In the genomic region with DNA sequence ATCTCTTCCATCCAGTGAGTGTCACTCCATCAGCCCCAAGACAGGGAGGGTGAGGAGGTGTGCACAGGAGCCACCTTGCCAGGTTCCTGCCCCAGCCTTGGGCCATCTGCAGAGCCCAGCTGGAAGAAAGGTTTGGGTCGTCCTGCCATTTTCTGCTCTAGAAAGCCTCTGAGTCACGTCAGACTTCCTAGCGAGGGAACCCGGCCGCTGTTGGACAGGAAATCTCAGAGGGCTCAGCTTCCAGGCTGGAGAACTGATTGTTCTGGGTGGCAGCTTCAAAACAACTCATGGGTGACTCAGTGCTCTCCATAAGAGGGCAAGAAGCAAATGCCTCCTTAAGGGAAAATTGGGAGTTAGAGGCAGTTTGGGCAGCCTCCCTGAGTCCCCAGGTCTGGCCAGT, we compare ENCODE assay signal across 1 cellular context.
TF ChIP-seq lines count a peak whose summit lies in the region.

No MANE protein-coding gene starts in this region.

TF ChIP-seq in HepG2, 621 proteins besides CTCF, POLR2A, EP300 and RAD21:
- TF ChIP-seq CCDC6 (CRISPR knock-in tag; IDR thresholded peaks at IDR 0.05) = no peak
- TF ChIP-seq ATF7 (IDR thresholded peaks at IDR 0.05) = no peak
- TF ChIP-seq ATF7 (CRISPR knock-in tag; IDR thresholded peaks at IDR 0.05) = no peak
- no peak for TF ChIP-seq ZNF33A (CRISPR knock-in tag; IDR thresholded peaks at IDR 0.05; ENCODE audit: borderline replicate concordance)
- TF ChIP-seq, protein P1, sequence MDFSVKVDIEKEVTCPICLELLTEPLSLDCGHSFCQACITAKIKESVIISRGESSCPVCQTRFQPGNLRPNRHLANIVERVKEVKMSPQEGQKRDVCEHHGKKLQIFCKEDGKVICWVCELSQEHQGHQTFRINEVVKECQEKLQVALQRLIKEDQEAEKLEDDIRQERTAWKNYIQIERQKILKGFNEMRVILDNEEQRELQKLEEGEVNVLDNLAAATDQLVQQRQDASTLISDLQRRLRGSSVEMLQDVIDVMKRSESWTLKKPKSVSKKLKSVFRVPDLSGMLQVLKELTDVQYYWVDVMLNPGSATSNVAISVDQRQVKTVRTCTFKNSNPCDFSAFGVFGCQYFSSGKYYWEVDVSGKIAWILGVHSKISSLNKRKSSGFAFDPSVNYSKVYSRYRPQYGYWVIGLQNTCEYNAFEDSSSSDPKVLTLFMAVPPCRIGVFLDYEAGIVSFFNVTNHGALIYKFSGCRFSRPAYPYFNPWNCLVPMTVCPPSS (IDR thresholded peaks at IDR 0.05) = no peak
- TF ChIP-seq, protein P2, sequence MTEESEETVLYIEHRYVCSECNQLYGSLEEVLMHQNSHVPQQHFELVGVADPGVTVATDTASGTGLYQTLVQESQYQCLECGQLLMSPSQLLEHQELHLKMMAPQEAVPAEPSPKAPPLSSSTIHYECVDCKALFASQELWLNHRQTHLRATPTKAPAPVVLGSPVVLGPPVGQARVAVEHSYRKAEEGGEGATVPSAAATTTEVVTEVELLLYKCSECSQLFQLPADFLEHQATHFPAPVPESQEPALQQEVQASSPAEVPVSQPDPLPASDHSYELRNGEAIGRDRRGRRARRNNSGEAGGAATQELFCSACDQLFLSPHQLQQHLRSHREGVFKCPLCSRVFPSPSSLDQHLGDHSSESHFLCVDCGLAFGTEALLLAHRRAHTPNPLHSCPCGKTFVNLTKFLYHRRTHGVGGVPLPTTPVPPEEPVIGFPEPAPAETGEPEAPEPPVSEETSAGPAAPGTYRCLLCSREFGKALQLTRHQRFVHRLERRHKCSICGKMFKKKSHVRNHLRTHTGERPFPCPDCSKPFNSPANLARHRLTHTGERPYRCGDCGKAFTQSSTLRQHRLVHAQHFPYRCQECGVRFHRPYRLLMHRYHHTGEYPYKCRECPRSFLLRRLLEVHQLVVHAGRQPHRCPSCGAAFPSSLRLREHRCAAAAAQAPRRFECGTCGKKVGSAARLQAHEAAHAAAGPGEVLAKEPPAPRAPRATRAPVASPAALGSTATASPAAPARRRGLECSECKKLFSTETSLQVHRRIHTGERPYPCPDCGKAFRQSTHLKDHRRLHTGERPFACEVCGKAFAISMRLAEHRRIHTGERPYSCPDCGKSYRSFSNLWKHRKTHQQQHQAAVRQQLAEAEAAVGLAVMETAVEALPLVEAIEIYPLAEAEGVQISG (CRISPR knock-in tag; IDR thresholded peaks at IDR 0.05) = no peak
- TF ChIP-seq TGIF2 (CRISPR knock-in tag; IDR thresholded peaks at IDR 0.05) = no peak
- TF ChIP-seq ZNF780A (CRISPR knock-in tag; IDR thresholded peaks at IDR 0.05) = no peak
- TF ChIP-seq, protein P3, sequence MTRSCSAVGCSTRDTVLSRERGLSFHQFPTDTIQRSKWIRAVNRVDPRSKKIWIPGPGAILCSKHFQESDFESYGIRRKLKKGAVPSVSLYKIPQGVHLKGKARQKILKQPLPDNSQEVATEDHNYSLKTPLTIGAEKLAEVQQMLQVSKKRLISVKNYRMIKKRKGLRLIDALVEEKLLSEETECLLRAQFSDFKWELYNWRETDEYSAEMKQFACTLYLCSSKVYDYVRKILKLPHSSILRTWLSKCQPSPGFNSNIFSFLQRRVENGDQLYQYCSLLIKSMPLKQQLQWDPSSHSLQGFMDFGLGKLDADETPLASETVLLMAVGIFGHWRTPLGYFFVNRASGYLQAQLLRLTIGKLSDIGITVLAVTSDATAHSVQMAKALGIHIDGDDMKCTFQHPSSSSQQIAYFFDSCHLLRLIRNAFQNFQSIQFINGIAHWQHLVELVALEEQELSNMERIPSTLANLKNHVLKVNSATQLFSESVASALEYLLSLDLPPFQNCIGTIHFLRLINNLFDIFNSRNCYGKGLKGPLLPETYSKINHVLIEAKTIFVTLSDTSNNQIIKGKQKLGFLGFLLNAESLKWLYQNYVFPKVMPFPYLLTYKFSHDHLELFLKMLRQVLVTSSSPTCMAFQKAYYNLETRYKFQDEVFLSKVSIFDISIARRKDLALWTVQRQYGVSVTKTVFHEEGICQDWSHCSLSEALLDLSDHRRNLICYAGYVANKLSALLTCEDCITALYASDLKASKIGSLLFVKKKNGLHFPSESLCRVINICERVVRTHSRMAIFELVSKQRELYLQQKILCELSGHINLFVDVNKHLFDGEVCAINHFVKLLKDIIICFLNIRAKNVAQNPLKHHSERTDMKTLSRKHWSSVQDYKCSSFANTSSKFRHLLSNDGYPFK (CRISPR knock-in tag; IDR thresholded peaks at IDR 0.05; ENCODE audit: borderline replicate concordance) = no peak
- TF ChIP-seq BRD4 (CRISPR knock-in tag; IDR thresholded peaks at IDR 0.05) = no peak
- TF ChIP-seq, protein P4, sequence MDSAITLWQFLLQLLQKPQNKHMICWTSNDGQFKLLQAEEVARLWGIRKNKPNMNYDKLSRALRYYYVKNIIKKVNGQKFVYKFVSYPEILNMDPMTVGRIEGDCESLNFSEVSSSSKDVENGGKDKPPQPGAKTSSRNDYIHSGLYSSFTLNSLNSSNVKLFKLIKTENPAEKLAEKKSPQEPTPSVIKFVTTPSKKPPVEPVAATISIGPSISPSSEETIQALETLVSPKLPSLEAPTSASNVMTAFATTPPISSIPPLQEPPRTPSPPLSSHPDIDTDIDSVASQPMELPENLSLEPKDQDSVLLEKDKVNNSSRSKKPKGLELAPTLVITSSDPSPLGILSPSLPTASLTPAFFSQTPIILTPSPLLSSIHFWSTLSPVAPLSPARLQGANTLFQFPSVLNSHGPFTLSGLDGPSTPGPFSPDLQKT (CRISPR knock-in tag; IDR thresholded peaks at IDR 0.05; ENCODE audit: borderline replicate concordance) = no peak
- TF ChIP-seq REPIN1 (CRISPR knock-in tag; IDR thresholded peaks at IDR 0.05; ENCODE audit: borderline replicate concordance, low read depth) = no peak
- no peak for TF ChIP-seq CHD4 (IDR thresholded peaks at IDR 0.05; ENCODE audit: borderline replicate concordance, low read length)
- TF ChIP-seq ZNF850 (CRISPR knock-in tag; conservative IDR thresholded peaks at IDR 0.05) = no peak
- TF ChIP-seq, protein P5, sequence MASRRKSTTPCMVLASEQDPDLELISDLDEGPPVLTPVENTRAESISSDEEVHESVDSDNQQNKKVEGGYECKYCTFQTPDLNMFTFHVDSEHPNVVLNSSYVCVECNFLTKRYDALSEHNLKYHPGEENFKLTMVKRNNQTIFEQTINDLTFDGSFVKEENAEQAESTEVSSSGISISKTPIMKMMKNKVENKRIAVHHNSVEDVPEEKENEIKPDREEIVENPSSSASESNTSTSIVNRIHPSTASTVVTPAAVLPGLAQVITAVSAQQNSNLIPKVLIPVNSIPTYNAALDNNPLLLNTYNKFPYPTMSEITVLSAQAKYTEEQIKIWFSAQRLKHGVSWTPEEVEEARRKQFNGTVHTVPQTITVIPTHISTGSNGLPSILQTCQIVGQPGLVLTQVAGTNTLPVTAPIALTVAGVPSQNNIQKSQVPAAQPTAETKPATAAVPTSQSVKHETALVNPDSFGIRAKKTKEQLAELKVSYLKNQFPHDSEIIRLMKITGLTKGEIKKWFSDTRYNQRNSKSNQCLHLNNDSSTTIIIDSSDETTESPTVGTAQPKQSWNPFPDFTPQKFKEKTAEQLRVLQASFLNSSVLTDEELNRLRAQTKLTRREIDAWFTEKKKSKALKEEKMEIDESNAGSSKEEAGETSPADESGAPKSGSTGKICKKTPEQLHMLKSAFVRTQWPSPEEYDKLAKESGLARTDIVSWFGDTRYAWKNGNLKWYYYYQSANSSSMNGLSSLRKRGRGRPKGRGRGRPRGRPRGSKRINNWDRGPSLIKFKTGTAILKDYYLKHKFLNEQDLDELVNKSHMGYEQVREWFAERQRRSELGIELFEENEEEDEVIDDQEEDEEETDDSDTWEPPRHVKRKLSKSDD (CRISPR knock-in tag; IDR thresholded peaks at IDR 0.05; ENCODE audit: low read depth) = no peak
- no peak for TF ChIP-seq GABPA (IDR thresholded peaks at IDR 0.05; ENCODE audit: low read depth, low read length)
- TF ChIP-seq GABPA (CRISPR knock-in tag; IDR thresholded peaks at IDR 0.05; ENCODE audit: low read depth) = no peak
- TF ChIP-seq, protein P6, sequence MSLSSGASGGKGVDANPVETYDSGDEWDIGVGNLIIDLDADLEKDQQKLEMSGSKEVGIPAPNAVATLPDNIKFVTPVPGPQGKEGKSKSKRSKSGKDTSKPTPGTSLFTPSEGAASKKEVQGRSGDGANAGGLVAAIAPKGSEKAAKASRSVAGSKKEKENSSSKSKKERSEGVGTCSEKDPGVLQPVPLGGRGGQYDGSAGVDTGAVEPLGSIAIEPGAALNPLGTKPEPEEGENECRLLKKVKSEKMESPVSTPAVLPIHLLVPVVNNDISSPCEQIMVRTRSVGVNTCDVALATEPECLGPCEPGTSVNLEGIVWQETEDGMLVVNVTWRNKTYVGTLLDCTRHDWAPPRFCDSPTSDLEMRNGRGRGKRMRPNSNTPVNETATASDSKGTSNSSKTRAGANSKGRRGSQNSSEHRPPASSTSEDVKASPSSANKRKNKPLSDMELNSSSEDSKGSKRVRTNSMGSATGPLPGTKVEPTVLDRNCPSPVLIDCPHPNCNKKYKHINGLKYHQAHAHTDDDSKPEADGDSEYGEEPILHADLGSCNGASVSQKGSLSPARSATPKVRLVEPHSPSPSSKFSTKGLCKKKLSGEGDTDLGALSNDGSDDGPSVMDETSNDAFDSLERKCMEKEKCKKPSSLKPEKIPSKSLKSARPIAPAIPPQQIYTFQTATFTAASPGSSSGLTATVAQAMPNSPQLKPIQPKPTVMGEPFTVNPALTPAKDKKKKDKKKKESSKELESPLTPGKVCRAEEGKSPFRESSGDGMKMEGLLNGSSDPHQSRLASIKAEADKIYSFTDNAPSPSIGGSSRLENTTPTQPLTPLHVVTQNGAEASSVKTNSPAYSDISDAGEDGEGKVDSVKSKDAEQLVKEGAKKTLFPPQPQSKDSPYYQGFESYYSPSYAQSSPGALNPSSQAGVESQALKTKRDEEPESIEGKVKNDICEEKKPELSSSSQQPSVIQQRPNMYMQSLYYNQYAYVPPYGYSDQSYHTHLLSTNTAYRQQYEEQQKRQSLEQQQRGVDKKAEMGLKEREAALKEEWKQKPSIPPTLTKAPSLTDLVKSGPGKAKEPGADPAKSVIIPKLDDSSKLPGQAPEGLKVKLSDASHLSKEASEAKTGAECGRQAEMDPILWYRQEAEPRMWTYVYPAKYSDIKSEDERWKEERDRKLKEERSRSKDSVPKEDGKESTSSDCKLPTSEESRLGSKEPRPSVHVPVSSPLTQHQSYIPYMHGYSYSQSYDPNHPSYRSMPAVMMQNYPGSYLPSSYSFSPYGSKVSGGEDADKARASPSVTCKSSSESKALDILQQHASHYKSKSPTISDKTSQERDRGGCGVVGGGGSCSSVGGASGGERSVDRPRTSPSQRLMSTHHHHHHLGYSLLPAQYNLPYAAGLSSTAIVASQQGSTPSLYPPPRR (CRISPR knock-in tag; IDR thresholded peaks at IDR 0.05; ENCODE audit: borderline replicate concordance) = no peak
